Comparison of ENCODE assay signal across 1 cellular context in the genomic region with DNA sequence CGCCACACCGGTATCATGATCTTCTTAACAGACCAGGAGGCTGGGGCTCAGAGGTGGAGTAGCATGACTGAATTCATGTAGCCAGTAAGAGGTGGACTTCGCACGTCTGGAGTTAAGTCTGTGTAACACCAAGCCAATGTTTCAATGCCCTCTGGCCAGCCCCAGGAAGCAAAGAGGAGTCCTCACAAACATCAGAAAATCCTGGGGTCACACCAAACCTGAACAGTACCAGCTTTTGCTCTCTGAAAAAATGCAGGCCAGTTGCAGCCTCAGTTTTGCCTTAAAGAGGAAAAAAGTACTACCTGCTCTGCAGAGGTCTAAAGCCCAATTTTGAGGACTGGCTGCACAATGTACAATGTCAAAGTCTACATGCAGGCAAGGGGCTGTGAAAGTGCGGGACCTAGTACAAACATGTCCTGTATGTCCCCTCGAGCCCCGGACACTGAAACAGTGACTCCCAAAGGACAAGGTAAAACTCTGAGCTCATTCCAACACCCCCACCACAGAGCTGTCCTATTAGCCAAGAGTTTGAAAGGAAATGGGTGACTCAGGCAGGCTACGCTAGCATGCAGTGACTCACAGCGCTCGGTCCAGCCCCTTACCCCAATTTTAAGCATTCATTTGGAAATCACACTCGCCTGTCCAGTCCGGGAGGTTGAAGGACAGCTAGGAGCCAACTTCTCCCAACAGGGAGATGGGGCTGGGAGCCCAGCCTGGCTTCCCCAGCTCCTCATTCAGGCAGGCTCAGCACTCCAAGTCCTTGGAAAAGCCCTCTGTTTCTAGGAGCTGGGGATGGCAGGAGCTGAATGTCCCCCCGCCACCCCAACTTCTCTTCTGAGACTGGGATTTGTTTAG.
TF ChIP-seq lines count a peak whose summit lies in the region.

No MANE protein-coding gene starts in this region.

TF ChIP-seq in HepG2, 621 proteins besides CTCF, POLR2A, EP300 and RAD21 (continued from another document and continues in another):
- TF ChIP-seq, protein P1, sequence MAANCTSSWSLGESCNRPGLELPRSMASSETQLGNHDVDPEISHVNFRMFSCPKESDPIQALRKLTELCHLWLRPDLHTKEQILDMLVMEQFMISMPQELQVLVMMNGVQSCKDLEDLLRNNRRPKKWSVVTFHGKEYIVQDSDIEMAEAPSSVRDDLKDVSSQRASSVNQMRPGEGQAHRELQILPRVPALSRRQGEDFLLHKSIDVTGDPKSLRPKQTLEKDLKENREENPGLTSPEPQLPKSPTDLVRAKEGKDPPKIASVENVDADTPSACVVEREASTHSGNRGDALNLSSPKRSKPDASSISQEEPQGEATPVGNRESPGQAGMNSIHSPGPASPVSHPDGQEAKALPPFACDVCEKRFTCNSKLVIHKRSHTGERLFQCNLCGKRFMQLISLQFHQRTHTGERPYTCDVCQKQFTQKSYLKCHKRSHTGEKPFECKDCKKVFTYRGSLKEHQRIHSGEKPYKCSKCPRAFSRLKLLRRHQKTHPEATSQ (CRISPR knock-in tag; IDR thresholded peaks at IDR 0.05; ENCODE audit: borderline replicate concordance): peak; percentile 44; the same call in 1 of the 2 replicates
- TF ChIP-seq TMF1 (CRISPR knock-in tag; IDR thresholded peaks at IDR 0.05; ENCODE audit: low read depth) (peak; percentile 42; the same call in 1 of the 2 replicates), HDAC6 (IDR thresholded peaks at IDR 0.05; ENCODE audit: low read depth, low read length) (no peak), ZNF121 (CRISPR knock-in tag; IDR thresholded peaks at IDR 0.05) (peak; percentile 97), ZNF367 (CRISPR knock-in tag; IDR thresholded peaks at IDR 0.05; ENCODE audit: borderline replicate concordance) (no peak), CEBPG (CRISPR knock-in tag; IDR thresholded peaks at IDR 0.05) (peak; percentile 82), ZNF674 (CRISPR knock-in tag; IDR thresholded peaks at IDR 0.05; ENCODE audit: low read depth) (no peak), ZNF263 (CRISPR knock-in tag; IDR thresholded peaks at IDR 0.05) (0 out of 2 replicates have a peak, but pooled peaks have one; percentile 12), SSRP1 (CRISPR knock-in tag; IDR thresholded peaks at IDR 0.05) (0 out of 2 replicates have a peak, but pooled peaks have one; percentile 26), ZNF644 (CRISPR knock-in tag; IDR thresholded peaks at IDR 0.05; ENCODE audit: low read depth) (no peak), JDP2 (CRISPR knock-in tag; IDR thresholded peaks at IDR 0.05; ENCODE audit: borderline replicate concordance) (no peak), ZBTB7B (CRISPR knock-in tag; IDR thresholded peaks at IDR 0.05) (peak; percentile 83), ZNF10 (CRISPR knock-in tag; IDR thresholded peaks at IDR 0.05; ENCODE audit: borderline replicate concordance, low read depth) (no peak), U2AF2 (IDR thresholded peaks at IDR 0.05; ENCODE audit: low read depth, low read length) (0 out of 2 replicates have a peak, but pooled peaks have one; percentile 0), MEIS1 (CRISPR knock-in tag; IDR thresholded peaks at IDR 0.05; ENCODE audit: borderline replicate concordance) (peak; percentile 91), ZNF777 (CRISPR knock-in tag; IDR thresholded peaks at IDR 0.05) (no peak), TAF1 (CRISPR knock-in tag; IDR thresholded peaks at IDR 0.05) (peak; percentile 49; the same call in 1 of the 2 replicates), ATF7-NPFF (CRISPR knock-in tag; IDR thresholded peaks at IDR 0.05; ENCODE audit: low read depth) (no peak; the same call in 1 of the 2 replicates), ESRRA (CRISPR knock-in tag; IDR thresholded peaks at IDR 0.05; ENCODE audit: low read depth) (peak; percentile 19; the same call in 1 of the 2 replicates), PHB2 (IDR thresholded peaks at IDR 0.05; ENCODE audit: partially characterized antibody) (no peak), MBNL3 (CRISPR knock-in tag; conservative IDR thresholded peaks at IDR 0.05) (no peak), DMAP1 (CRISPR knock-in tag; IDR thresholded peaks at IDR 0.05) (no peak), HES4 (CRISPR knock-in tag; IDR thresholded peaks at IDR 0.05; ENCODE audit: borderline replicate concordance) (no peak), ZNF335 (CRISPR knock-in tag; IDR thresholded peaks at IDR 0.05) (no peak), RBM22 (optimal IDR thresholded peaks at IDR 0.05; ENCODE audit: low read length) (no peak), ZFP37 (CRISPR knock-in tag; IDR thresholded peaks at IDR 0.05; ENCODE audit: borderline replicate concordance) (no peak; the same call in 1 of the 2 replicates), SMARCE1 (IDR thresholded peaks at IDR 0.05; ENCODE audit: borderline replicate concordance) (no peak), ZNF772 (CRISPR knock-in tag; IDR thresholded peaks at IDR 0.05) (no peak), CREBL2 (CRISPR knock-in tag; IDR thresholded peaks at IDR 0.05; ENCODE audit: borderline replicate concordance) (peak; percentile 19; the same call in 1 of the 2 replicates), ZFP82 (CRISPR knock-in tag; IDR thresholded peaks at IDR 0.05; ENCODE audit: borderline replicate concordance) (peak; percentile 56; the same call in 1 of the 2 replicates), GZF1 (CRISPR knock-in tag; IDR thresholded peaks at IDR 0.05) (peak; percentile 58; the same call in 1 of the 2 replicates), ZNF652 (CRISPR knock-in tag; IDR thresholded peaks at IDR 0.05; ENCODE audit: borderline replicate concordance, low read depth) (peak; percentile 54; the same call in 1 of the 2 replicates), GLMP (CRISPR knock-in tag; IDR thresholded peaks at IDR 0.05; ENCODE audit: borderline replicate concordance) (no peak)
- TF ChIP-seq, protein P2, sequence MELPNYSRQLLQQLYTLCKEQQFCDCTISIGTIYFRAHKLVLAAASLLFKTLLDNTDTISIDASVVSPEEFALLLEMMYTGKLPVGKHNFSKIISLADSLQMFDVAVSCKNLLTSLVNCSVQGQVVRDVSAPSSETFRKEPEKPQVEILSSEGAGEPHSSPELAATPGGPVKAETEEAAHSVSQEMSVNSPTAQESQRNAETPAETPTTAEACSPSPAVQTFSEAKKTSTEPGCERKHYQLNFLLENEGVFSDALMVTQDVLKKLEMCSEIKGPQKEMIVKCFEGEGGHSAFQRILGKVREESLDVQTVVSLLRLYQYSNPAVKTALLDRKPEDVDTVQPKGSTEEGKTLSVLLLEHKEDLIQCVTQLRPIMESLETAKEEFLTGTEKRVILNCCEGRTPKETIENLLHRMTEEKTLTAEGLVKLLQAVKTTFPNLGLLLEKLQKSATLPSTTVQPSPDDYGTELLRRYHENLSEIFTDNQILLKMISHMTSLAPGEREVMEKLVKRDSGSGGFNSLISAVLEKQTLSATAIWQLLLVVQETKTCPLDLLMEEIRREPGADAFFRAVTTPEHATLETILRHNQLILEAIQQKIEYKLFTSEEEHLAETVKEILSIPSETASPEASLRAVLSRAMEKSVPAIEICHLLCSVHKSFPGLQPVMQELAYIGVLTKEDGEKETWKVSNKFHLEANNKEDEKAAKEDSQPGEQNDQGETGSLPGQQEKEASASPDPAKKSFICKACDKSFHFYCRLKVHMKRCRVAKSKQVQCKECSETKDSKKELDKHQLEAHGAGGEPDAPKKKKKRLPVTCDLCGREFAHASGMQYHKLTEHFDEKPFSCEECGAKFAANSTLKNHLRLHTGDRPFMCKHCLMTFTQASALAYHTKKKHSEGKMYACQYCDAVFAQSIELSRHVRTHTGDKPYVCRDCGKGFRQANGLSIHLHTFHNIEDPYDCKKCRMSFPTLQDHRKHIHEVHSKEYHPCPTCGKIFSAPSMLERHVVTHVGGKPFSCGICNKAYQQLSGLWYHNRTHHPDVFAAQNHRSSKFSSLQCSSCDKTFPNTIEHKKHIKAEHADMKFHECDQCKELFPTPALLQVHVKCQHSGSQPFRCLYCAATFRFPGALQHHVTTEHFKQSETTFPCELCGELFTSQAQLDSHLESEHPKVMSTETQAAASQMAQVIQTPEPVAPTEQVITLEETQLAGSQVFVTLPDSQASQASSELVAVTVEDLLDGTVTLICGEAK (IDR thresholded peaks at IDR 0.05): no peak
- TF ChIP-seq, protein P2 (CRISPR knock-in tag; IDR thresholded peaks at IDR 0.05): peak; percentile 72; the same call in 1 of the 2 replicates
- TF ChIP-seq, protein P3, sequence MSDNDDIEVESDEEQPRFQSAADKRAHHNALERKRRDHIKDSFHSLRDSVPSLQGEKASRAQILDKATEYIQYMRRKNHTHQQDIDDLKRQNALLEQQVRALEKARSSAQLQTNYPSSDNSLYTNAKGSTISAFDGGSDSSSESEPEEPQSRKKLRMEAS (IDR thresholded peaks at IDR 0.05): 0 out of 2 replicates have a peak, but pooled peaks have one; percentile 28
- TF ChIP-seq, protein P4, sequence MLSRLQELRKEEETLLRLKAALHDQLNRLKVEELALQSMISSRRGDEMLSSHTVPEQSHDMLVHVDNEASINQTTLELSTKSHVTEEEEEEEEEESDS (CRISPR knock-in tag; IDR thresholded peaks at IDR 0.05; ENCODE audit: borderline replicate concordance): peak; percentile 79; the same call in 1 of the 2 replicates
- TF ChIP-seq, protein P5, sequence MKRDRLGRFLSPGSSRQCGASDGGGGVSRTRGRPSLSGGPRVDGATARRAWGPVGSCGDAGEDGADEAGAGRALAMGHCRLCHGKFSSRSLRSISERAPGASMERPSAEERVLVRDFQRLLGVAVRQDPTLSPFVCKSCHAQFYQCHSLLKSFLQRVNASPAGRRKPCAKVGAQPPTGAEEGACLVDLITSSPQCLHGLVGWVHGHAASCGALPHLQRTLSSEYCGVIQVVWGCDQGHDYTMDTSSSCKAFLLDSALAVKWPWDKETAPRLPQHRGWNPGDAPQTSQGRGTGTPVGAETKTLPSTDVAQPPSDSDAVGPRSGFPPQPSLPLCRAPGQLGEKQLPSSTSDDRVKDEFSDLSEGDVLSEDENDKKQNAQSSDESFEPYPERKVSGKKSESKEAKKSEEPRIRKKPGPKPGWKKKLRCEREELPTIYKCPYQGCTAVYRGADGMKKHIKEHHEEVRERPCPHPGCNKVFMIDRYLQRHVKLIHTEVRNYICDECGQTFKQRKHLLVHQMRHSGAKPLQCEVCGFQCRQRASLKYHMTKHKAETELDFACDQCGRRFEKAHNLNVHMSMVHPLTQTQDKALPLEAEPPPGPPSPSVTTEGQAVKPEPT (CRISPR knock-in tag; IDR thresholded peaks at IDR 0.05; ENCODE audit: low read depth): no peak; the same call in 1 of the 2 replicates
- TF ChIP-seq, protein P6, sequence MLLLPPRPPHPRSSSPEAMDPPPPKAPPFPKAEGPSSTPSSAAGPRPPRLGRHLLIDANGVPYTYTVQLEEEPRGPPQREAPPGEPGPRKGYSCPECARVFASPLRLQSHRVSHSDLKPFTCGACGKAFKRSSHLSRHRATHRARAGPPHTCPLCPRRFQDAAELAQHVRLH (CRISPR knock-in tag; IDR thresholded peaks at IDR 0.05; ENCODE audit: borderline replicate concordance, low read depth): peak; percentile 72; the same call in 1 of the 2 replicates
- TF ChIP-seq, protein P7, sequence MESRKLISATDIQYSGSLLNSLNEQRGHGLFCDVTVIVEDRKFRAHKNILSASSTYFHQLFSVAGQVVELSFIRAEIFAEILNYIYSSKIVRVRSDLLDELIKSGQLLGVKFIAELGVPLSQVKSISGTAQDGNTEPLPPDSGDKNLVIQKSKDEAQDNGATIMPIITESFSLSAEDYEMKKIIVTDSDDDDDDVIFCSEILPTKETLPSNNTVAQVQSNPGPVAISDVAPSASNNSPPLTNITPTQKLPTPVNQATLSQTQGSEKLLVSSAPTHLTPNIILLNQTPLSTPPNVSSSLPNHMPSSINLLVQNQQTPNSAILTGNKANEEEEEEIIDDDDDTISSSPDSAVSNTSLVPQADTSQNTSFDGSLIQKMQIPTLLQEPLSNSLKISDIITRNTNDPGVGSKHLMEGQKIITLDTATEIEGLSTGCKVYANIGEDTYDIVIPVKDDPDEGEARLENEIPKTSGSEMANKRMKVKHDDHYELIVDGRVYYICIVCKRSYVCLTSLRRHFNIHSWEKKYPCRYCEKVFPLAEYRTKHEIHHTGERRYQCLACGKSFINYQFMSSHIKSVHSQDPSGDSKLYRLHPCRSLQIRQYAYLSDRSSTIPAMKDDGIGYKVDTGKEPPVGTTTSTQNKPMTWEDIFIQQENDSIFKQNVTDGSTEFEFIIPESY (CRISPR knock-in tag; IDR thresholded peaks at IDR 0.05): 0 out of 2 replicates have a peak, but pooled peaks have one; percentile 16
